In the genomic region with DNA sequence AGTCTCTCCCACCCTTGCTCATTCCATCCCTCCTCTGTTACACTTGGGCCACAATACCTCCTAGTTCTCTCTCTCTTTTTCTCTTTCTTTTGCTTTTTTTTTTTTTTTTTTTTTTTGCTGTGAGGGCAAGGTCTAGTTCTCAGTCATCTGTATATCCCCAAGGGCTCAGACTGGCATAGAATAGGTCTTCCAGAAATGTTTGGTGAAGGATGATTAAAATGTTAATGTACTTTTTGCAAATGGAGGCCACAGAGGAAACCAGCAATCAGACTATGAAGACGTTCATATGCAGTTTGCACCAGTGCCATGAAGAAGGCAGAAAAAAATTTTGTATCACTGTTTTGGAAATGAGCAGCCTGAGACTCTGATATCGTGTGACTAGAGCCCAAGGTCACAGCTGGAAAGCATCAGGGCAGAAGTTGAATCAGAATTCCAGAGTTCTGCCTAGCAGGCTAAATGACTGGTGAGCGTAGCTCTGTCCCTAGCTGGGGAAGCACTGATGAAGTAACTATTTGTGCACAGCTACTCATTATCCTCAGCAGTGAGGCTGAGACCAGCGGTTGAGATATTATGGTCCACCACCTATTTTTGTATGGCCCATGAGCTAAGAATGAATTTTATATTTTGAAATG, we compare ENCODE assay signal across 13 cellular contexts.
DNase-seq lines count a peak whose midpoint lies in the region; ATAC-seq and TF ChIP-seq lines count a peak whose summit lies in the region.
"Had no signal": no experiment of that assay in that cellular context is flagged by ENCODE, and none has a peak within 500 bp of the region (broad histone marks: within the 10 kb centered on the region; RNA-seq: fewer than 3 reads in every experiment).

No MANE protein-coding gene starts in this region.

- no peaks in the 10 kb centered on the region for H3K9me3 Mint-ChIP-seq in activated CD8-positive, alpha-beta memory T cell treated with anti-CD3 and anti-CD28 coated beads, Interleukin-2, amount 10 ng/mL, durations not matched to agents 7 days and 5 days (ENCODE audit: low read depth)

- no peak overlapping the region for H3K4me3 Mint-ChIP-seq in activated CD8-positive, alpha-beta memory T cell treated with anti-CD3 and anti-CD28 coated beads, Interleukin-2, amount 10 ng/mL, durations not matched to agents 7 days and 5 days

- DNase-seq in activated CD8-positive, alpha-beta memory T cell treated with anti-CD3 and anti-CD28 coated beads, Interleukin-2, amount 10 ng/mL, durations not matched to agents 7 days and 5 days, result no peak
- DNase-seq in activated CD8-positive, alpha-beta memory T cell treated with anti-CD3 and anti-CD28 coated beads, Interleukin-2, amount 50 U/mL, for 4 hours, result no peak
- DNase-seq in choroid plexus epithelial cell (ENCODE audit: low read depth), result peak; percentile 28
- DNase-seq in lung (ENCODE audit: low spot score), result no peak
- no peak for DNase-seq in upper lobe of right lung
- no peak for DNase-seq in mesenteric fat pad (ENCODE audit: low spot score)
- DNase-seq in glomerular visceral epithelial cell (ENCODE audit: extremely low spot score), result no peak
- DNase-seq in Kasumi-1 (lab: John Stamatoyannopoulos, UW), result no peak
- DNase-seq: activated CD4-positive, alpha-beta T cell treated with anti-CD3 and anti-CD28 coated beads, Interleukin-2, amount 50 U/mL, for 48 hours; central memory CD4-positive, alpha-beta T cell; NCI-H2227 treated with DMSO at 0.1 percent for 48 hours had no signal

- intact Hi-C loops in upper lobe of right lung (cut with DNase I), result no loop called here

- peaks cover 2 to 3% of the 10 kb centered on the region in 2 donors for H3K36me3 ChIP-seq in lung (ENCODE audit: control insufficient read depth in 2 of 2, insufficient read depth in 2 of 2, low read length in 2 of 2)
- H3K36me3 ChIP-seq in upper lobe of right lung, result peaks cover 11% of the 10 kb centered on the region

- no peaks in the 10 kb centered on the region for H3K27me3 Mint-ChIP-seq in activated CD8-positive, alpha-beta memory T cell treated with anti-CD3 and anti-CD28 coated beads, Interleukin-2, amount 10 ng/mL, durations not matched to agents 7 days and 5 days
- H3K27me3 Mint-ChIP-seq: progenitor cell of endocrine pancreas had no signal

- peaks cover 50% of the 10 kb centered on the region for H3K36me3 Mint-ChIP-seq in activated CD8-positive, alpha-beta memory T cell treated with anti-CD3 and anti-CD28 coated beads, Interleukin-2, amount 10 ng/mL, durations not matched to agents 7 days and 5 days

- H3K4me1 Mint-ChIP-seq in activated CD8-positive, alpha-beta memory T cell treated with anti-CD3 and anti-CD28 coated beads, Interleukin-2, amount 10 ng/mL, durations not matched to agents 7 days and 5 days, result peaks cover 49% of the 10 kb centered on the region

- peak overlapping the region; percentile 1 for H3K27ac Mint-ChIP-seq in activated CD8-positive, alpha-beta memory T cell treated with anti-CD3 and anti-CD28 coated beads, Interleukin-2, amount 10 ng/mL, durations not matched to agents 7 days and 5 days
- H3K27ac Mint-ChIP-seq: progenitor cell of endocrine pancreas had no signal

- CTCF ChIA-PET in activated CD8-positive, alpha-beta memory T cell treated with anti-CD3 and anti-CD28 coated beads, Interleukin-2, amount 10 ng/mL, durations not matched to agents 7 days and 5 days (lab: Charles Lee), result interaction anchor here (0.6 kb wide), 1 partner anchor 10 kb away, joined by 5 read pairs; no protein-coding TSS in a partner anchor

- H3K4me1 ChIP-seq in lung (ENCODE audit: control insufficient read depth in 2 of 2, insufficient read depth in 2 of 2, low read length in 2 of 2) (peaks cover 6 to 31% of the 10 kb centered on the region in 2 donors), upper lobe of right lung (peaks cover 18% of the 10 kb centered on the region)

- H3K9me3 ChIP-seq in lung (ENCODE audit: control insufficient read depth in 2 of 2, insufficient read depth in 1 of 2, low read length in 1 of 2) (no peaks in the 10 kb centered on the region), upper lobe of right lung (no peaks in the 10 kb centered on the region)

- no peak for ATAC-seq in activated CD8-positive, alpha-beta memory T cell treated with anti-CD3 and anti-CD28 coated beads, Interleukin-2, amount 10 ng/mL, durations not matched to agents 7 days and 5 days
- ATAC-seq in lung (ENCODE audit: insufficient read depth, low FRiP score), result peak; percentile 42
- ATAC-seq in upper lobe of right lung, result peak; percentile 60
- ATAC-seq: K562 had no signal

- H3K27me3 ChIP-seq in lung (ENCODE audit: control insufficient read depth, insufficient read depth) (no peaks in the 10 kb centered on the region), upper lobe of right lung (no peaks in the 10 kb centered on the region)

- peak overlapping the region; percentile 66 to 70 for H3K27ac ChIP-seq in lung (ENCODE audit: low read depth in 1 of 2, low read length in 1 of 2)
- H3K27ac ChIP-seq in upper lobe of right lung, result peak overlapping the region; percentile 27

- H3K4me3 ChIP-seq in choroid plexus epithelial cell (ENCODE audit: low read depth, low read length), result no peak overlapping the region
- no peak overlapping the region for H3K4me3 ChIP-seq in lung
- H3K4me3 ChIP-seq in upper lobe of right lung, result no peak overlapping the region
- H3K4me3 ChIP-seq: K562 had no signal

- 77 to 87% methylated on average over 4 of the region's 4 CpGs for WGBS in lung, 2 donors

- no peak for TF ChIP-seq CTCF in choroid plexus epithelial cell (conservative IDR thresholded peaks at IDR 0.05; ENCODE audit: low read depth, low read length)
- TF ChIP-seq CTCF in lung (IDR thresholded peaks at IDR 0.05; ENCODE audit: control extremely low read depth, extremely low read depth), result no peak
- TF ChIP-seq CTCF in upper lobe of right lung (IDR thresholded peaks at IDR 0.05), result no peak
